Comparison of ENCODE assay signal across 8 cellular contexts in genomic region chr19:6736169-6736916, GRCh38. TPM values are rescaled to one million over a fixed set of nuclear protein-coding genes. Genes with fewer than 3 reads are reported as not detected.
A peak's percentile ranks its signal among the peaks of the same experiment; 100 is the strongest.
DNase-seq lines count a peak whose midpoint lies in the region; ATAC-seq and TF ChIP-seq lines count a peak whose summit lies in the region.

No MANE protein-coding gene starts in this region.

- H3K9me2 ChIP-seq in DOHH2 (replicated peaks; ENCODE audit: control insufficient read depth, low read length), result no peaks in the 10 kb centered on the region

- H3K36me3 ChIP-seq in DOHH2 (ENCODE audit: control insufficient read depth, low read length), result no peaks in the 10 kb centered on the region; the same call in 1 of the 2 replicates
- peaks cover 11% of the 10 kb centered on the region for H3K36me3 ChIP-seq in left ventricle myocardium inferior
- peaks cover 0 to 21% of the 10 kb centered on the region in 2 donors for H3K36me3 ChIP-seq in vagina

- H3K9me3 ChIP-seq in DOHH2 (ENCODE audit: control insufficient read depth, insufficient read depth, low read length), result no peaks in the 10 kb centered on the region
- no peaks in the 10 kb centered on the region for H3K9me3 ChIP-seq in left ventricle myocardium inferior (replicated peaks)
- no peaks in the 10 kb centered on the region for H3K9me3 ChIP-seq in vagina

- peaks cover 16% of the 10 kb centered on the region for H3F3A ChIP-seq in DOHH2 (ENCODE audit: control insufficient read depth, insufficient read depth)

- H4K20me1 ChIP-seq in DOHH2 (ENCODE audit: control insufficient read depth, insufficient read depth, low read depth, low read length), result 0 out of 2 replicates have a peak, but pooled peaks cover 2% of the 10 kb centered on the region

- H3K27me3 ChIP-seq in DOHH2 (ENCODE audit: control insufficient read depth, low read length), result no peaks in the 10 kb centered on the region
- H3K27me3 ChIP-seq in left ventricle myocardium inferior (ENCODE audit: low read depth), result no peaks in the 10 kb centered on the region
- no peaks in the 10 kb centered on the region for H3K27me3 ChIP-seq in vagina

- TF ChIP-seq POLR2A in vagina (IDR thresholded peaks at IDR 0.05), result peak in 1 of 2 donors; percentile 38

- peak overlapping the region; percentile 92 for H3K4me2 ChIP-seq in DOHH2 (ENCODE audit: low read length)

- ATAC-seq in HG03139 (IDR thresholded peaks at IDR 0.05; ENCODE audit: unreplicated experiment), result no peak

- H3K4me1 ChIP-seq in DOHH2 (ENCODE audit: control insufficient read depth, low read length) (peaks cover 49% of the 10 kb centered on the region), left ventricle myocardium inferior (peaks cover 58% of the 10 kb centered on the region), vagina (peaks cover 31% of the 10 kb centered on the region)

- intact Hi-C loops in left ventricle myocardium inferior (cut with micrococcal nuclease) (no loop called here), posterior cingulate gyrus (cut with DNase I) (loop anchor here (5.0 kb wide), 1 partner anchor 209 kb away; no protein-coding TSS in a partner anchor), vagina (cut with DNase I) (loop anchor here (5.0 to 10.0 kb wide), 2 partner anchors 128 to 314 kb away; partner anchors contain the start of gene KHSRP)

- H3K4me3 ChIP-seq in DOHH2 (ENCODE audit: low read length) (peak overlapping the region; percentile 83), left ventricle myocardium inferior (peak overlapping the region; percentile 85), vagina (peak overlapping the region; percentile 65 to 78)
- H3K4me3 ChIP-seq in Jurkat, Clone E6-1 (ENCODE audit: low read length), result peak overlapping the region; percentile 91

- DNase-seq in Jurkat, Clone E6-1 (ENCODE audit: low read depth, low spot score), result peak; percentile 66
- DNase-seq in T follicular helper cell (ENCODE audit: low read depth) (peak; percentile 50), amniotic epithelial cell (ENCODE audit: low read depth) (peak; percentile 96), left ventricle myocardium inferior (peak; percentile 73), posterior cingulate gyrus (peak; percentile 35 to 95 (median 58)), vagina (ENCODE audit: extremely low spot score in 2 of 2) (peak in 1 of 2 donors; percentile 96)

- TF ChIP-seq CTCF in DOHH2 (IDR thresholded peaks at IDR 0.05; ENCODE audit: low read depth, low read length, poor library complexity, severe bottlenecking), result peak; percentile 73
- TF ChIP-seq CTCF in left ventricle myocardium inferior (IDR thresholded peaks at IDR 0.05; ENCODE audit: borderline replicate concordance), result peak; percentile 68
- peak; percentile 3 to 52 (median 30) for TF ChIP-seq CTCF in vagina (IDR thresholded peaks at IDR 0.05)

- H3K79me2 ChIP-seq in DOHH2 (ENCODE audit: control insufficient read depth, low read length), result peaks cover 12% of the 10 kb centered on the region

- peak overlapping the region; percentile 65 for H3K27ac ChIP-seq in DOHH2 (ENCODE audit: low read depth, low read length)
- peak overlapping the region; percentile 97 for H3K27ac ChIP-seq in left ventricle myocardium inferior (replicated peaks)
- H3K27ac ChIP-seq in vagina, result peak overlapping the region; percentile 95

RNA-seq across cellular contexts. Expression of gene GPR108, which starts 1.0 kb away (rescaled TPM):
- polyA plus RNA-seq in Jurkat, Clone E6-1 (2012; ENCODE audit: insufficient read depth, insufficient read length), result 78.2 TPM
- total RNA-seq in left ventricle myocardium inferior (22.4 TPM), vagina (62.9 TPM)

RNA-seq across cellular contexts. Expression of gene TRIP10, which starts 3.1 kb away (rescaled TPM):
- 5.0 TPM for polyA plus RNA-seq in Jurkat, Clone E6-1 (2012; ENCODE audit: insufficient read depth, insufficient read length)
- total RNA-seq in left ventricle myocardium inferior (133 TPM), vagina (129 TPM)

RNA-seq across cellular contexts. Expression of gene C3, which starts 15.9 kb away (rescaled TPM):
- not detected for polyA plus RNA-seq in Jurkat, Clone E6-1 (2012; ENCODE audit: insufficient read depth, insufficient read length)
- total RNA-seq in left ventricle myocardium inferior, result 133 TPM
- total RNA-seq in vagina, result 1,239 TPM

RNA-seq across cellular contexts. Expression of gene SH2D3A, which starts 30.9 kb away (rescaled TPM):
- 15.7 TPM for polyA plus RNA-seq in Jurkat, Clone E6-1 (2012; ENCODE audit: insufficient read depth, insufficient read length)
- total RNA-seq in left ventricle myocardium inferior, result 0.14 TPM
- total RNA-seq in vagina, result 21.9 TPM

RNA-seq across cellular contexts. Expression of gene VAV1, which starts 36.2 kb away (rescaled TPM):
- 91.5 TPM for polyA plus RNA-seq in Jurkat, Clone E6-1 (2012; ENCODE audit: insufficient read depth, insufficient read length)
- 1.8 TPM for total RNA-seq in left ventricle myocardium inferior
- total RNA-seq in vagina, result 5.9 TPM
